Comparison of ENCODE assay signal across 17 cellular contexts in genomic region chr17:48139948-48140347, GRCh38. TPM values are rescaled to one million over a fixed set of nuclear protein-coding genes. Genes with fewer than 3 reads are reported as not detected.
DNase-seq lines count a peak whose midpoint lies in the region; ATAC-seq and TF ChIP-seq lines count a peak whose summit lies in the region.
"Had no signal": no experiment of that assay in that cellular context is flagged by ENCODE, and none has a peak within 500 bp of the region (broad histone marks: within the 10 kb centered on the region; RNA-seq: fewer than 3 reads in every experiment).

No MANE protein-coding gene starts in this region.

- no peaks in the 10 kb centered on the region for H3K9me3 Mint-ChIP-seq in central memory CD8-positive, alpha-beta T cell

- no peaks in the 10 kb centered on the region for H3K9me3 ChIP-seq in right atrium auricular region
- H3K9me3 ChIP-seq: uterus had no signal

- intact Hi-C loops in Right ventricle myocardium superior (cut with DNase I) (no loop called here), sciatic nerve (cut with DNase I) (no loop called here)

- H3K36me3 ChIP-seq in right atrium auricular region: no peaks in the 10 kb centered on the region
- H3K36me3 ChIP-seq: uterus had no signal

- ATAC-seq in Right ventricle myocardium superior (ENCODE audit: poor library complexity) (peak; percentile 58), sciatic nerve (peak; percentile 36), HG03469 (IDR thresholded peaks at IDR 0.05; ENCODE audit: unreplicated experiment) (no peak)
- ATAC-seq in central memory CD8-positive, alpha-beta T cell (replicated peaks; ENCODE audit: extremely low read depth, poor library complexity, severe bottlenecking): no peak
- ATAC-seq: GM12878 had no signal

- H3K4me1 Mint-ChIP-seq in central memory CD8-positive, alpha-beta T cell: peaks cover 20% of the 10 kb centered on the region

- H3K4me3 ChIP-seq in right atrium auricular region: no peak overlapping the region
- no peak overlapping the region for H3K4me3 ChIP-seq in coronary artery
- H3K4me3 ChIP-seq: dorsolateral prefrontal cortex, GM12878, uterus had no signal

- H3K27ac Mint-ChIP-seq in central memory CD8-positive, alpha-beta T cell (ENCODE audit: low read depth): peak overlapping the region; percentile 11

- H3K27ac ChIP-seq in right atrium auricular region (no peak overlapping the region), coronary artery (peak overlapping the region in 1 of 2 donors; percentile 49)
- H3K27ac ChIP-seq: dorsolateral prefrontal cortex, uterus had no signal

- no peaks in the 10 kb centered on the region for H3K4me1 ChIP-seq in right atrium auricular region
- H3K4me1 ChIP-seq: uterus had no signal

- H3K27me3 ChIP-seq in right atrium auricular region: no peaks in the 10 kb centered on the region
- H3K27me3 ChIP-seq: uterus had no signal

- peaks cover 48% of the 10 kb centered on the region for H3K36me3 Mint-ChIP-seq in central memory CD8-positive, alpha-beta T cell (ENCODE audit: insufficient read depth)

- H3K4me3 Mint-ChIP-seq in central memory CD8-positive, alpha-beta T cell: no peak overlapping the region

- TF ChIP-seq CTCF in right atrium auricular region (IDR thresholded peaks at IDR 0.05) (no peak), coronary artery (IDR thresholded peaks at IDR 0.05) (no peak)

- H3K27me3 Mint-ChIP-seq in central memory CD8-positive, alpha-beta T cell: no peaks in the 10 kb centered on the region

- DNase-seq in Right ventricle myocardium superior (no peak), right atrium auricular region (ENCODE audit: low spot score) (no peak), SIG-M5 (lab: John Stamatoyannopoulos, UW) (peak; percentile 50), sciatic nerve (ENCODE audit: low spot score) (peak; percentile 17), coronary artery (ENCODE audit: low spot score) (no peak)
- DNase-seq in central memory CD8-positive, alpha-beta T cell (ENCODE audit: low spot score in 2 of 2): no peak
- no peak for DNase-seq in stimulated activated CD4-positive, alpha-beta T cell treated with anti-CD3 and anti-CD28 coated beads, Interleukin-2, amount 100 ng/mL, for 24 hours
- DNase-seq: aorta, DND-41, dorsolateral prefrontal cortex, midbrain, NCI-H1417, NCI-H2227 treated with DMSO at 0.1 percent for 48 hours, T-helper 9 cell, uterus had no signal

RNA-seq across cellular contexts. Expression of gene SNX11, which starts 32.4 kb away (rescaled TPM):
- total RNA-seq in Right ventricle myocardium superior: 11.8 TPM
- total RNA-seq in right atrium auricular region: 1 to 10 TPM; 5.4 to 9.3 TPM
- 18.5 TPM for total RNA-seq in sciatic nerve

RNA-seq across cellular contexts. Expression of gene CBX1, which starts 38.7 kb away (rescaled TPM):
- total RNA-seq in Right ventricle myocardium superior: 31.7 TPM
- 10 to 100 TPM; 18.3 to 22.1 TPM for total RNA-seq in right atrium auricular region
- 53.0 TPM for total RNA-seq in sciatic nerve

Comparison
In these comparisons a context has a peak if more than half of its experiments do, and no peak if none do; other contexts are left out.
1. ATAC-seq: peak in Right ventricle myocardium superior (single experiment) and sciatic nerve (single experiment); none in central memory CD8-positive, alpha-beta T cell (single experiment) and HG03469 (single experiment).
2. DNase-seq: peak in SIG-M5 (single experiment) and sciatic nerve (single experiment); none in Right ventricle myocardium superior (single experiment), right atrium auricular region (single experiment), central memory CD8-positive, alpha-beta T cell (0 of 2), stimulated activated CD4-positive, alpha-beta T cell treated with anti-CD3 and anti-CD28 coated beads, Interleukin-2, amount 100 ng/mL, for 24 hours (0 of 2) and coronary artery (single experiment).